Comparison of ENCODE assay signal across 7 cellular contexts in genomic region chr19:35595026-35595425, GRCh38. TPM values are rescaled to one million over a fixed set of nuclear protein-coding genes. Genes with fewer than 3 reads are reported as not detected.
"Had no signal": no experiment of that assay in that cellular context is flagged by ENCODE, and none has a peak within 500 bp of the region (broad histone marks: within the 10 kb centered on the region; RNA-seq: fewer than 3 reads in every experiment).

No MANE protein-coding gene starts in this region.

RNA-seq across cellular contexts. Expression of gene PMIS2, which starts 9.1 kb away (rescaled TPM):
- total RNA-seq: GM23248, GM23338, H1, H4, H7, H9, HFFc6 had no signal
- polyA plus RNA-seq: GM23248, GM23338, H1 had no signal

RNA-seq across cellular contexts. Expression of gene ATP4A, which starts 31.6 kb away (rescaled TPM):
- total RNA-seq: GM23248, H4, HFFc6 had no signal
- polyA plus RNA-seq: GM23248 had no signal

RNA-seq across cellular contexts. Expression of gene ETV2, which starts 46.5 kb away (rescaled TPM):
- total RNA-seq: GM23248 had no signal
